12 cellular contexts compared by ENCODE assay signal in genomic region chr7:146655928-146656797, GRCh38.
DNase-seq lines count a peak whose midpoint lies in the region; ATAC-seq and TF ChIP-seq lines count a peak whose summit lies in the region.
"Had no signal": no experiment of that assay in that cellular context is flagged by ENCODE, and none has a peak within 500 bp of the region (broad histone marks: within the 10 kb centered on the region; RNA-seq: fewer than 3 reads in every experiment).

No MANE protein-coding gene starts in this region.

- H3K36me3 ChIP-seq in brain microvascular endothelial cell (replicated peaks), result no peaks in the 10 kb centered on the region
- H3K36me3 ChIP-seq: ovary, tibial nerve had no signal

- H3K4me3 ChIP-seq in brain microvascular endothelial cell (ENCODE audit: low read depth, low read length), result no peak overlapping the region
- H3K4me3 ChIP-seq: ovary, tibial nerve had no signal

- H3K27ac ChIP-seq in brain microvascular endothelial cell, result no peak overlapping the region
- H3K27ac ChIP-seq: ovary, tibial nerve had no signal

- in situ Hi-C loops in brain microvascular endothelial cell (cut with HindIII; ENCODE audit: low pct_ligation_motif_present, low sequenced_read_pairs), result no loop called here

- H3K27me3 ChIP-seq in brain microvascular endothelial cell (replicated peaks), result no peaks in the 10 kb centered on the region
- H3K27me3 ChIP-seq: ovary, tibial nerve had no signal

- DNase-seq in DMS53 (lab: John Stamatoyannopoulos, UW), result peak; percentile 91
- DNase-seq in NCI-H1092 (lab: John Stamatoyannopoulos, UW), result peak; percentile 96
- DNase-seq in NCI-H510A treated with DMSO at 0.1 percent for 48 hours (lab: John Stamatoyannopoulos, UW), result peak; percentile 73
- DNase-seq in amniotic epithelial cell (ENCODE audit: low read depth), result peak; percentile 4
- DNase-seq in GM20000 (ENCODE audit: low spot score), result no peak
- DNase-seq in islet precursor cell, result no peak
- DNase-seq in brain microvascular endothelial cell, result no peak
- DNase-seq: activated CD4-positive, alpha-beta T cell treated with anti-CD3 and anti-CD28 coated beads, Interleukin-2, amount 50 U/mL, for 4 hours; CD4-positive, alpha-beta T cell; ovary had no signal

- TF ChIP-seq CTCF in GM20000 (IDR thresholded peaks at IDR 0.05; ENCODE audit: extremely low read depth, missing control alignments) (no peak), brain microvascular endothelial cell (IDR thresholded peaks at IDR 0.05; ENCODE audit: low read depth, low read length, missing control alignments) (no peak)

- no peak for ATAC-seq in GM19463 (IDR thresholded peaks at IDR 0.05; ENCODE audit: unreplicated experiment)

Comparison
In these comparisons a context has a peak if more than half of its experiments do, and no peak if none do; other contexts are left out.
1. DNase-seq: peak in DMS53 (single experiment), NCI-H1092 (single experiment), NCI-H510A treated with DMSO at 0.1 percent for 48 hours (single experiment) and amniotic epithelial cell (single experiment); none in GM20000 (single experiment), islet precursor cell (single experiment) and brain microvascular endothelial cell (single experiment).